ENCODE assay signal across 25 cellular contexts in the genomic region with DNA sequence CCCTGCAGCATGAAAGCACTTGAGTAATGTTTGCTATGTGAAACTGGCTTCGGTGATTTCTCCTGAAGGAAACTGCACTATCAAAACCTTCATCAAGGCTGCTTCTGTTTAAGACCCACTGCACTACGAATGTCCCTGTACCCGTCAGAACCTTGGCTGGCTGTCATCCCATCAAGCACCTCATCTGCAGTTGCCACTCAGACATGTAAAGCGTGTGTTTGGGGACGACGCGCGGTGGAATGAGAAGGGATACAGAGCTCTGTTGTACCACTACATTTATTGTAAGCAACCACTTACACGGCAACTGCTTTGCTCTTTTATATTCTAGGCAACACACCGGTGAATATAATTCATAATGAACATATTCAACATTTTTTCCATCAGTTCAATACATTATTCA.
DNase-seq lines count a peak whose midpoint lies in the region; ATAC-seq and TF ChIP-seq lines count a peak whose summit lies in the region.
"Had no signal": no experiment of that assay in that cellular context is flagged by ENCODE, and none has a peak within 500 bp of the region (broad histone marks: within the 10 kb centered on the region; RNA-seq: fewer than 3 reads in every experiment).

No MANE protein-coding gene starts in this region.

- H3K9ac ChIP-seq in IMR-90 (ENCODE audit: low read depth, low read length) = no peak overlapping the region
- H3K9ac ChIP-seq in skeletal muscle satellite cell (ENCODE audit: low read depth, low read length) = peak overlapping the region; percentile 33
- H3K9ac ChIP-seq: parathyroid adenoma had no signal

- H3K23ac ChIP-seq in IMR-90 (ENCODE audit: low read depth, low read length) = no peak overlapping the region

- no peak overlapping the region for H2BK5ac ChIP-seq in IMR-90 (ENCODE audit: low read depth, low read length, poor library complexity, severe bottlenecking)

- no peak for DNase-seq in IMR-90
- no peak for DNase-seq in activated B cell treated with CpG ODN at 0.5 μM for 24 hours
- DNase-seq in memory B cell (ENCODE audit: low spot score in 2 of 2) = no peak
- no peak for DNase-seq in breast epithelium (ENCODE audit: low spot score in 2 of 2)
- no peak for DNase-seq in AG08396 (ENCODE audit: low spot score)
- DNase-seq: activated CD4-positive, alpha-beta T cell treated with anti-CD3 and anti-CD28 coated beads for 4 hours; activated naive CD4-positive, alpha-beta T cell; activated T-cell treated with anti-CD3 and anti-CD28 coated beads, Interleukin-2, amount 50 U/mL, for 48 hours; brain microvascular endothelial cell; CD4-positive, CD25-positive, alpha-beta regulatory T cell; DND-41; effector CD4-positive, alpha-beta T cell; NCI-H1105; NCI-H2029 treated with DMSO at 0.1 percent for 48 hours; NCI-H345; stimulated activated naive CD4-positive, alpha-beta T cell; T-helper 17 cell had no signal

- H3K79me1 ChIP-seq in IMR-90 (ENCODE audit: low read depth in 1 of 2, low read length in 2 of 2) = peaks cover 12 to 42% of the 10 kb centered on the region in 2 experiments; a peak in 3 of 4 replicates

- H2AK9ac ChIP-seq in IMR-90 (replicated peaks; ENCODE audit: low read depth, low read length, poor library complexity) = no peak overlapping the region

- no peak overlapping the region for H2BK20ac ChIP-seq in IMR-90 (ENCODE audit: low read depth, low read length)

- peak overlapping the region; percentile 32; the same call in 1 of the 3 replicates for H2BK15ac ChIP-seq in IMR-90 (ENCODE audit: low read depth, low read length)

- H3K36me3 ChIP-seq in IMR-90 (ENCODE audit: control insufficient read depth, insufficient read depth, low read length) (no peaks in the 10 kb centered on the region), skeletal muscle satellite cell (ENCODE audit: insufficient read depth, low read length) (no peaks in the 10 kb centered on the region), breast epithelium (no peaks in the 10 kb centered on the region)
- H3K36me3 ChIP-seq: brain microvascular endothelial cell, vagina had no signal

- H4K20me1 ChIP-seq in IMR-90 (ENCODE audit: insufficient read depth, low read length) = peaks cover 7% of the 10 kb centered on the region; the same call in 1 of the 2 replicates

- no peak overlapping the region for H4K91ac ChIP-seq in IMR-90 (ENCODE audit: insufficient read depth, low read depth, low read length)

- H3K56ac ChIP-seq in IMR-90 (ENCODE audit: extremely low read depth, insufficient read depth, low read length) = no peak overlapping the region

- peak overlapping the region; percentile 61 for H2AK5ac ChIP-seq in IMR-90 (ENCODE audit: low read depth, low read length)

- no peak overlapping the region for H2AFZ ChIP-seq in IMR-90 (replicated peaks; ENCODE audit: low read length, poor library complexity)
- H2AFZ ChIP-seq: parathyroid adenoma had no signal

- H3K4me1 ChIP-seq in IMR-90 (ENCODE audit: control insufficient read depth, insufficient read depth, low read length) = peaks cover 7% of the 10 kb centered on the region
- peaks cover 33% of the 10 kb centered on the region for H3K4me1 ChIP-seq in skeletal muscle satellite cell (ENCODE audit: control insufficient read depth, insufficient read depth, low read length)
- peaks cover 0 to 15% of the 10 kb centered on the region in 2 donors for H3K4me1 ChIP-seq in breast epithelium

- H3K4me3 Mint-ChIP-seq in activated B cell treated with CpG ODN at 0.5 μM for 24 hours (no peak overlapping the region), memory B cell (peak overlapping the region; percentile 50)
- H3K4me3 Mint-ChIP-seq: CD4-positive, CD25-positive, alpha-beta regulatory T cell; neural crest cell; T-helper 17 cell had no signal

- H3K14ac ChIP-seq in IMR-90 (replicated peaks; ENCODE audit: low read depth, low read length) = no peak overlapping the region

- H3K27me3 Mint-ChIP-seq in activated B cell treated with CpG ODN at 0.5 μM for 24 hours (no peaks in the 10 kb centered on the region), memory B cell (no peaks in the 10 kb centered on the region)
- H3K27me3 Mint-ChIP-seq: T-helper 17 cell had no signal

- H3K9me3 ChIP-seq in IMR-90 (ENCODE audit: control insufficient read depth, insufficient read depth, low read length) = no peaks in the 10 kb centered on the region
- H3K9me3 ChIP-seq in skeletal muscle satellite cell (replicated peaks; ENCODE audit: low read length) = no peaks in the 10 kb centered on the region
- H3K9me3 ChIP-seq in breast epithelium = no peaks in the 10 kb centered on the region
- H3K9me3 ChIP-seq: vagina had no signal

- no peak for TF ChIP-seq RAD21 in IMR-90 (IDR thresholded peaks at IDR 0.05; ENCODE audit: low read length)

- peak overlapping the region; percentile 41 for H3K27ac Mint-ChIP-seq in activated B cell treated with CpG ODN at 0.5 μM for 24 hours
- H3K27ac Mint-ChIP-seq in memory B cell = peak overlapping the region; percentile 68
- H3K27ac Mint-ChIP-seq: CD4-positive, CD25-positive, alpha-beta regulatory T cell; T-helper 17 cell had no signal

- dilution Hi-C loops in IMR-90 (cut with HindIII; ENCODE audit: low sequenced_read_pairs, unreplicated experiment) = no loop called here

- BruUV-seq in IMR-90 (replicated peaks; lab: Mats Ljungman, UMichigan) = no TSS peak

- peaks cover 8% of the 10 kb centered on the region for H3K9me1 ChIP-seq in IMR-90 (ENCODE audit: insufficient read depth, low read length)

- ATAC-seq in IMR-90 (ENCODE audit: low read depth) (no peak), activated B cell treated with CpG ODN at 0.5 μM for 24 hours (ENCODE audit: low read depth) (no peak), memory B cell (ENCODE audit: low read depth) (no peak), esophagus mucosa (no peak), GM21576 (IDR thresholded peaks at IDR 0.05; ENCODE audit: unreplicated experiment) (no peak)
- ATAC-seq: sciatic nerve, T-helper 17 cell had no signal

- no CpG with 5 or more reads among the region's 10 CpGs for WGBS in IMR-90 (ENCODE audit: extremely low coverage in 2 of 2, insufficient read length in 1 of 2), 2 experiments

- H3K27ac ChIP-seq in IMR-90 (ENCODE audit: insufficient read depth, low read length) (no peak overlapping the region), breast epithelium (no peak overlapping the region)
- H3K27ac ChIP-seq: brain microvascular endothelial cell, epithelial cell of prostate, parathyroid adenoma, vagina had no signal

- no peak overlapping the region for H2BK120ac ChIP-seq in IMR-90 (ENCODE audit: low read depth, low read length)

- intact Hi-C loops in IMR-90 (cut with micrococcal nuclease) (no loop called here), activated B cell treated with CpG ODN at 0.5 μM for 24 hours (cut with micrococcal nuclease) (no loop called here), breast epithelium (cut with DNase I; ENCODE audit: low total_unique reads) (no loop called here)

- H3K4me3 ChIP-seq in IMR-90 (ENCODE audit: insufficient read depth, low read depth, low read length) (no peak overlapping the region), skeletal muscle satellite cell (ENCODE audit: low read length) (peak overlapping the region; percentile 55), breast epithelium (no peak overlapping the region)
- H3K4me3 ChIP-seq: vagina had no signal

- H3K36me3 Mint-ChIP-seq in activated B cell treated with CpG ODN at 0.5 μM for 24 hours (ENCODE audit: low read depth) = peaks cover 5% of the 10 kb centered on the region
- peaks cover 2% of the 10 kb centered on the region for H3K36me3 Mint-ChIP-seq in memory B cell
- H3K36me3 Mint-ChIP-seq: CD4-positive, CD25-positive, alpha-beta regulatory T cell had no signal

- H3K27me3 ChIP-seq in IMR-90 (ENCODE audit: control insufficient read depth, insufficient read depth, low read length) (no peaks in the 10 kb centered on the region), skeletal muscle satellite cell (ENCODE audit: control insufficient read depth, insufficient read depth, low read length) (no peaks in the 10 kb centered on the region), breast epithelium (no peaks in the 10 kb centered on the region)
- H3K27me3 ChIP-seq: brain microvascular endothelial cell, vagina had no signal

- H4K8ac ChIP-seq in IMR-90 (ENCODE audit: low read depth in 2 of 2, low read length in 2 of 2) = no peak overlapping the region

- in situ Hi-C loops in IMR-90 (cut with MboI; ENCODE audit: low sequenced_read_pairs) = no loop called here

- H4K5ac ChIP-seq in IMR-90 (ENCODE audit: low read depth, low read length) = peak overlapping the region; percentile 25; the same call in 1 of the 2 replicates

- no peak overlapping the region for H3K4me2 ChIP-seq in IMR-90 (ENCODE audit: low read depth, low read length)
- peak overlapping the region; percentile 67 for H3K4me2 ChIP-seq in skeletal muscle satellite cell (ENCODE audit: low read length)

- TF ChIP-seq CTCF in IMR-90 (conservative IDR thresholded peaks at IDR 0.05; ENCODE audit: low read depth, low read length) (no peak), activated B cell treated with CpG ODN at 0.5 μM for 24 hours (IDR thresholded peaks at IDR 0.05) (no peak), breast epithelium (IDR thresholded peaks at IDR 0.05) (no peak)

- CTCF ChIA-PET in IMR-90 (lab: Yijun Ruan, JAX) (interaction anchor here (1.0 kb wide), 1 partner anchor 23 kb away, joined by 3 read pairs; no protein-coding TSS in a partner anchor), activated B cell treated with CpG ODN at 0.5 μM for 24 hours (lab: Charles Lee) (interaction anchor here (1.6 kb wide), 1 partner anchor 22 kb away, joined by 6 read pairs; no protein-coding TSS in a partner anchor)

- H3K18ac ChIP-seq in IMR-90 (ENCODE audit: low read depth, low read length) = no peak overlapping the region

- peaks cover 69% of the 10 kb centered on the region for H3K4me1 Mint-ChIP-seq in activated B cell treated with CpG ODN at 0.5 μM for 24 hours
- H3K4me1 Mint-ChIP-seq in memory B cell = peaks cover 48% of the 10 kb centered on the region

- H3K9me3 Mint-ChIP-seq in activated B cell treated with CpG ODN at 0.5 μM for 24 hours (no peaks in the 10 kb centered on the region), memory B cell (no peaks in the 10 kb centered on the region)
- H3K9me3 Mint-ChIP-seq: CD4-positive, CD25-positive, alpha-beta regulatory T cell; neural crest cell had no signal

- POLR2A ChIA-PET in IMR-90 (lab: Charles Lee; ENCODE audit: unreplicated experiment) (no interaction called here), activated B cell treated with CpG ODN at 0.5 μM for 24 hours (lab: Charles Lee) (interaction anchor here (0.6 to 1.0 kb wide), 4 partner anchors 9 to 28 kb away, joined by 3 to 8 read pairs (median 4); no protein-coding TSS in a partner anchor)

- TF ChIP-seq POLR2A in IMR-90 (IDR thresholded peaks at IDR 0.05; ENCODE audit: low read depth, low read length) = no peak
- no peak for TF ChIP-seq POLR2A in breast epithelium (IDR thresholded peaks at IDR 0.05)

- 0 out of 2 replicates have a peak overlapping the region, but pooled peaks have one; percentile 4 for H3K4ac ChIP-seq in IMR-90 (ENCODE audit: low read depth, low read length)

TF ChIP-seq in IMR-90, 13 proteins besides CTCF, POLR2A, EP300 and RAD21 (continues in another document):
- TF ChIP-seq MXI1 (IDR thresholded peaks at IDR 0.05; ENCODE audit: borderline replicate concordance, low read depth, low read length) (no peak), MAFK (IDR thresholded peaks at IDR 0.05; ENCODE audit: low read depth, low read length) (no peak), BHLHE40 (IDR thresholded peaks at IDR 0.05; ENCODE audit: low read depth, low read length) (no peak), NFE2L2 (IDR thresholded peaks at IDR 0.05; ENCODE audit: low read depth, low read length) (no peak)
